Comparison of ENCODE assay signal across 9 cellular contexts in genomic region chr2:176814740-176815367, GRCh38.
DNase-seq lines count a peak whose midpoint lies in the region; ATAC-seq, FAIRE-seq and TF ChIP-seq lines count a peak whose summit lies in the region.
"Had no signal": no experiment of that assay in that cellular context is flagged by ENCODE, and none has a peak within 500 bp of the region (broad histone marks: within the 10 kb centered on the region; RNA-seq: fewer than 3 reads in every experiment).

No MANE protein-coding gene starts in this region.

- peak overlapping the region; percentile 78 for H3K27ac Mint-ChIP-seq in activated T-cell treated with anti-CD3 and anti-CD28 coated beads, Interleukin-2, amount 50 U/mL, for 72 hours
- peak overlapping the region; percentile 24 to 88 (median 66) for H3K27ac Mint-ChIP-seq in nephron
- H3K27ac Mint-ChIP-seq: stimulated activated naive B cell treated with anti-CD40 and anti-IgM and Interleukin-4, amounts not matched to agents 10 μg/mL and 1 μg/mL and 100 μg/mL, for 72 hours had no signal

- peak overlapping the region in 1 of 2 donors; percentile 51 for H3K4me3 Mint-ChIP-seq in activated T-cell treated with anti-CD3 and anti-CD28 coated beads, Interleukin-2, amount 50 U/mL, for 72 hours
- peak overlapping the region in 2 of 3 experiments; percentile 2 to 11 for H3K4me3 Mint-ChIP-seq in nephron
- H3K4me3 Mint-ChIP-seq: stimulated activated naive B cell treated with anti-CD40 and anti-IgM and Interleukin-4, amounts not matched to agents 10 μg/mL and 1 μg/mL and 100 μg/mL, for 72 hours had no signal

- H3K4me1 Mint-ChIP-seq in activated T-cell treated with anti-CD3 and anti-CD28 coated beads, Interleukin-2, amount 50 U/mL, for 72 hours (ENCODE audit: low read depth) = peaks cover 21% of the 10 kb centered on the region
- H3K4me1 Mint-ChIP-seq in nephron = peaks cover 44% of the 10 kb centered on the region

- peak; percentile 58 to 75 (median 64) for TF ChIP-seq CTCF in nephron (IDR thresholded peaks at IDR 0.05; ENCODE audit: unreplicated experiment in 3 of 3)

- no peaks in the 10 kb centered on the region for H3K36me3 Mint-ChIP-seq in activated T-cell treated with anti-CD3 and anti-CD28 coated beads, Interleukin-2, amount 50 U/mL, for 72 hours (ENCODE audit: insufficient read depth in 2 of 2)
- no peaks in the 10 kb centered on the region for H3K36me3 Mint-ChIP-seq in nephron (ENCODE audit: low read depth)
- H3K36me3 Mint-ChIP-seq: stimulated activated naive B cell treated with anti-CD40 and anti-IgM and Interleukin-4, amounts not matched to agents 10 μg/mL and 1 μg/mL and 100 μg/mL, for 72 hours had no signal

- FAIRE-seq in colon (lab: Jason Lieb, UNC) = peak; percentile 58

- peak; percentile 31 to 36 for ATAC-seq in activated T-cell treated with anti-CD3 and anti-CD28 coated beads, Interleukin-2, amount 50 U/mL, for 72 hours (replicated peaks in 1 of 2)
- peak; percentile 53 for ATAC-seq in HG02763 (IDR thresholded peaks at IDR 0.05; ENCODE audit: unreplicated experiment)
- ATAC-seq in GM21526 (IDR thresholded peaks at IDR 0.05; ENCODE audit: low FRiP score, unreplicated experiment) = no peak

- no peak for DNase-seq in activated T-cell treated with anti-CD3 and anti-CD28 coated beads, Interleukin-2, amount 50 U/mL, for 72 hours
- no peak for DNase-seq in activated T-cell treated with anti-CD3 and anti-CD28 coated beads for 4 hours
- DNase-seq in NCI-H82 treated with DMSO at 0.1 percent for 48 hours (lab: John Stamatoyannopoulos, UW; ENCODE audit: unreplicated experiment) = peak; percentile 39
- no peak for DNase-seq in activated T-cell treated with anti-CD3 and anti-CD28 coated beads, Interleukin-2, amount 50 U/mL, for 1 hour
- DNase-seq: stimulated activated naive B cell treated with anti-CD40 and anti-IgM and Interleukin-4, amounts not matched to agents 10 μg/mL and 1 μg/mL and 100 μg/mL, for 72 hours had no signal

- H3K9me3 Mint-ChIP-seq in activated T-cell treated with anti-CD3 and anti-CD28 coated beads, Interleukin-2, amount 50 U/mL, for 72 hours = no peaks in the 10 kb centered on the region
- H3K9me3 Mint-ChIP-seq in nephron = no peaks in the 10 kb centered on the region
- H3K9me3 Mint-ChIP-seq: stimulated activated naive B cell treated with anti-CD40 and anti-IgM and Interleukin-4, amounts not matched to agents 10 μg/mL and 1 μg/mL and 100 μg/mL, for 72 hours had no signal

- no peaks in the 10 kb centered on the region for H3K27me3 Mint-ChIP-seq in activated T-cell treated with anti-CD3 and anti-CD28 coated beads, Interleukin-2, amount 50 U/mL, for 72 hours (ENCODE audit: low read depth)
- H3K27me3 Mint-ChIP-seq in nephron (ENCODE audit: low read depth) = no peaks in the 10 kb centered on the region
